Comparison of ENCODE assay signal across 9 cellular contexts in the genomic region with DNA sequence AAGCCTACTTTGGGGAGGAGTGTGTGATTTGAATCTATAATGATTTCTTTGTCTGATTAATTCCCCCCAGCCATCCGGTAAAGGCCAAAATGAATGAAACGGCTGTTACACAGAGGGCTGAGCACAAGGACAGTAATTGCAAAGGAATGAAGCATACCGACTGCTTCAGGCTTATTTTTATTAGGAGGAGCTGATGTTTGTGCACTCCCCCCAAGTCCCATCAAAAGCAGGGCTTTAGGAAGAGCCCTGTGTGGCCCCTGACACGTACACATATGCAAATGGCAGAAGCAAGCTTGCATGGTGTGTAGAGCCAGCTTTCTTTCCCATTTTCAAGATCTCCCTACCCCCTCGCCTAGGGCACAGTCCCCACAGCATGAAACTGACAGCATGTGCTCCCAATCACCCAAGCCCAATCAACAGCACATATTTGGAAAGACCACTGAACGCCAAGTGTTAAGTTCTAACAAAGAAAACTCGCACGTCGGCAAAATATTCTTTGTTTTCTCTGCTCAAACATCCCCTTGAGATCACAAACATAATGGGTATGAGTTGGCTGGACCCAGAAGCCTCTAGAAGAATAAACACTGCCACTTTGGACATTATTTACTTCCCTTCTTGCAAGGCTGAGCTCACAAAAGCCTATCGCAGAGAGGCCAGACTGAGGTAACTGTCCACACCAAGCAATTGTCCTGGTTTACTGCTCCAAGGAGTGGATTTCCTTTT.
DNase-seq lines count a peak whose midpoint lies in the region; ATAC-seq and TF ChIP-seq lines count a peak whose summit lies in the region.
"Had no signal": no experiment of that assay in that cellular context is flagged by ENCODE, and none has a peak within 500 bp of the region (broad histone marks: within the 10 kb centered on the region; RNA-seq: fewer than 3 reads in every experiment).

No MANE protein-coding gene starts in this region.

- H3K27me3 ChIP-seq in subcutaneous abdominal adipose tissue (ENCODE audit: control insufficient read depth in 5 of 5, insufficient read depth in 4 of 5, low read length in 5 of 5), result no peaks in the 10 kb centered on the region

- H3K36me3 ChIP-seq in subcutaneous abdominal adipose tissue (ENCODE audit: control insufficient read depth in 5 of 5, insufficient read depth in 5 of 5, low read length in 5 of 5), result no peaks in the 10 kb centered on the region

- DNase-seq in HFF-Myc (ENCODE audit: extremely low read depth, low read depth), result peak; percentile 60
- DNase-seq in caudate nucleus (lab: John Stamatoyannopoulos, UW), result peak in 14 of 61 donors; percentile 10 to 62 (median 42)
- DNase-seq in iris pigment epithelial cell (ENCODE audit: low read depth), result peak; percentile 84
- no peak for DNase-seq in posterior vena cava (ENCODE audit: low spot score)
- no peak for DNase-seq in HuH-7.5 (ENCODE audit: low spot score)
- no peak for DNase-seq in SK-N-DZ (ENCODE audit: low spot score)

- no peak overlapping the region for H3K9ac ChIP-seq in subcutaneous abdominal adipose tissue (ENCODE audit: low read length in 5 of 5)

- no peaks in the 10 kb centered on the region for H3K9me3 ChIP-seq in subcutaneous abdominal adipose tissue (ENCODE audit: control insufficient read depth in 5 of 5, low read length in 5 of 5)

- no peak for ATAC-seq in GM19452 (IDR thresholded peaks at IDR 0.05; ENCODE audit: unreplicated experiment)
- ATAC-seq: activated CD4-positive, CD25-positive, alpha-beta regulatory T cell treated with anti-CD3 and anti-CD28 coated beads, Interleukin-2, amount 50 U/mL, for 24 hours had no signal

- H3K4me3 ChIP-seq in HFF-Myc (replicated peaks; ENCODE audit: low read depth, low read length) (no peak overlapping the region), subcutaneous abdominal adipose tissue (ENCODE audit: low read depth in 1 of 5, low read length in 5 of 5) (no peak overlapping the region)

- peaks cover 0 to 14% (median 8%) of the 10 kb centered on the region in 5 donors for H3K4me1 ChIP-seq in subcutaneous abdominal adipose tissue (ENCODE audit: control insufficient read depth in 5 of 5, insufficient read depth in 5 of 5, low read length in 5 of 5)

- peak overlapping the region; percentile 88 for H3K27ac ChIP-seq in caudate nucleus (ENCODE audit: low read depth, low read length)
- peak overlapping the region; percentile 51 for H3K27ac ChIP-seq in subcutaneous abdominal adipose tissue (ENCODE audit: low read depth, low read length)

- TF ChIP-seq CTCF in HFF-Myc (IDR thresholded peaks at IDR 0.05; ENCODE audit: low read depth, low read length, missing control alignments), result no peak

- intact Hi-C loops in posterior vena cava (cut with DNase I), result no loop called here

Comparison
In these comparisons a context has a peak if more than half of its experiments do, and no peak if none do; other contexts are left out.
1. DNase-seq: peak in HFF-Myc (single experiment) and iris pigment epithelial cell (single experiment); none in posterior vena cava (single experiment), HuH-7.5 (single experiment) and SK-N-DZ (single experiment).